In the genomic region with DNA sequence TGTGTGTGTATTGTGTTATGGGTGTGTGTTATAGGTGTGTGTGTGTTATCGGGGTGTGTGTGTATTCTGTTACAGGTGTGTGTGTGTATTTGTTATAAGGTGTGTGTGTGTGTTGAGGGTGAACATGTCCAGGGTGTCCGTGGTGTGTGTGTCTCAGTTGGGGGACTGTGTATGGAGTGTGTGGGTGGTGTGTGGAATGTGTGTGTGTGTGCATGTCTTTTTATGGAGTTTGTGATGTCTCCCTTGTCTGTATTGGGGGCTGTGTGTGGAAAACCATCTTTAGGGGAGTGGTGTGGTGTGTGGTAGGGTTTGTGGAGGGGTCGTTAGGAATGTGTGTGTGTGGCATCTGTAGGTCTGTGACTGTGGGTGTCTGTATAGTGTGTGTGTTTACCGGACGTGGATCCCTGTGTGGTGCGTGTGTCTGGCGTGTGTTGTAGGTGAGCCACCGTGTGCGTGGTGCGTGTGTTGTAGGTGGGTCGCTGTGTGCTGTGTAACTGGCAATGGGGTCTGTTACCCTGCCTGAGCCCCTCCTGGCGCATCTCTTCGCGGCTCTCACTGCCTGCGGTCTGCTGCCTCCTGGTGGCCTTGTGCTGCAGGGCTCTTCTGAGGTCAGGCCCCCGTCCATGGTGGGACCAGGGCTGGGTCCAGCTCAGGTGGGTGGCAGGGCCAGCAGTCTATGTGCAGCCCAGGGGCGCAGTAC, we compare ENCODE assay signal across 8 cellular contexts.
A peak's percentile ranks its signal among the peaks of the same experiment; 100 is the strongest.
DNase-seq lines count a peak whose midpoint lies in the region; ATAC-seq and TF ChIP-seq lines count a peak whose summit lies in the region.

No MANE protein-coding gene starts in this region.

- peak; percentile 74 for TF ChIP-seq CTCF in MM.1S (IDR thresholded peaks at IDR 0.05; ENCODE audit: low read length)
- peak; percentile 63 to 78 for TF ChIP-seq CTCF in mammary epithelial cell (conservative IDR thresholded peaks at IDR 0.05 in 1 of 2, IDR thresholded peaks at IDR 0.05 in 1 of 2; ENCODE audit: extremely low read depth in 1 of 2, insufficient read depth in 1 of 2, low read depth in 1 of 2, low read length in 2 of 2)

- intact Hi-C loops in mammary epithelial cell (cut with micrococcal nuclease): loop anchor here (1.0 to 10.0 kb wide), 2 partner anchors 79 to 155 kb away; a partner anchor contains a TSS

- peaks cover 4% of the 10 kb centered on the region; the same call in 1 of the 2 replicates for H3K36me3 ChIP-seq in MM.1S (replicated peaks; ENCODE audit: insufficient read depth, low read length)
- no peaks in the 10 kb centered on the region for H3K36me3 ChIP-seq in mammary epithelial cell (ENCODE audit: insufficient read depth, low read length)
- H3K36me3 ChIP-seq in mesendoderm (ENCODE audit: control insufficient read depth, insufficient read depth, low read length): no peaks in the 10 kb centered on the region

- H3K27me3 ChIP-seq in MM.1S (replicated peaks; ENCODE audit: insufficient read depth, low read length): no peaks in the 10 kb centered on the region
- no peaks in the 10 kb centered on the region for H3K27me3 ChIP-seq in mammary epithelial cell (ENCODE audit: insufficient read depth, low read length)
- H3K27me3 ChIP-seq in mesendoderm (ENCODE audit: insufficient read depth, low read length, poor library complexity): no peaks in the 10 kb centered on the region

- H3K18ac ChIP-seq in mesendoderm (ENCODE audit: low read length): no peak overlapping the region

- no peaks in the 10 kb centered on the region for H4K20me1 ChIP-seq in MM.1S (ENCODE audit: insufficient read depth, low read length)
- H4K20me1 ChIP-seq in mammary epithelial cell (ENCODE audit: insufficient read depth, low read length): no peaks in the 10 kb centered on the region

- H3K79me1 ChIP-seq in mesendoderm (ENCODE audit: low read length): no peaks in the 10 kb centered on the region

- H2BK120ac ChIP-seq in mesendoderm (ENCODE audit: low read depth, low read length): no peak overlapping the region

- H3K23ac ChIP-seq in mesendoderm (ENCODE audit: low read length): no peak overlapping the region

- dilution Hi-C loops in mammary epithelial cell (cut with HindIII; ENCODE audit: low sequenced_read_pairs): loop anchor here (5.0 to 10.0 kb wide), 4 partner anchors 75 to 365 kb away; no protein-coding TSS in a partner anchor

- no peaks in the 10 kb centered on the region for H3K9me2 ChIP-seq in MM.1S (replicated peaks; ENCODE audit: insufficient read depth, low read length)

- in situ Hi-C loops in mammary epithelial cell (cut with MboI; ENCODE audit: low sequenced_read_pairs in 2 of 2): loop anchor here in 1 of 2 donors (5.0 to 10.0 kb wide), 2 partner anchors 78 to 345 kb away; a partner anchor contains a TSS

- H3K79me2 ChIP-seq in MM.1S (ENCODE audit: low read length) (no peaks in the 10 kb centered on the region), mammary epithelial cell (ENCODE audit: insufficient read depth, low read length) (no peaks in the 10 kb centered on the region), mesendoderm (ENCODE audit: control insufficient read depth, insufficient read depth, low read length) (no peaks in the 10 kb centered on the region)

- H3K27ac ChIP-seq in MM.1S (ENCODE audit: low read length) (peak overlapping the region; percentile 15; the same call in 1 of the 2 replicates), mammary epithelial cell (ENCODE audit: insufficient read depth, low read depth, low read length) (no peak overlapping the region), mesendoderm (ENCODE audit: low read depth, low read length) (no peak overlapping the region)

- no peak for ATAC-seq in esophagus mucosa

- no peaks in the 10 kb centered on the region for H3F3A ChIP-seq in MM.1S (ENCODE audit: insufficient read depth, low read length)

- 75% methylated on average over 17 of the region's 17 CpGs for WGBS in mammary epithelial cell (ENCODE audit: low coverage, missing lambda C conversion rate)
- 100% methylated on average over 1 of the region's 17 CpGs for WGBS in mesendoderm (ENCODE audit: extremely low coverage, insufficient coverage, low lambda C conversion rate)

- H3K56ac ChIP-seq in mesendoderm (ENCODE audit: low read length): no peak overlapping the region

- H3K9ac ChIP-seq in MM.1S (ENCODE audit: low read length) (no peak overlapping the region), mammary epithelial cell (ENCODE audit: insufficient read depth, low read length) (no peak overlapping the region), mesendoderm (ENCODE audit: low read length) (no peak overlapping the region)

- H2BK15ac ChIP-seq in mesendoderm (replicated peaks; ENCODE audit: low read depth): no peak overlapping the region

- no peaks in the 10 kb centered on the region for H3K9me3 ChIP-seq in MM.1S (replicated peaks; ENCODE audit: insufficient read depth, low read length)
- H3K9me3 ChIP-seq in mammary epithelial cell (replicated peaks; ENCODE audit: insufficient read depth, low read length): no peaks in the 10 kb centered on the region

- H2AFZ ChIP-seq in MM.1S (ENCODE audit: low read length) (no peak overlapping the region), mammary epithelial cell (ENCODE audit: low read depth, low read length) (no peak overlapping the region)

- H2AK5ac ChIP-seq in mesendoderm (ENCODE audit: low read length): no peak overlapping the region

- H3K4me3 ChIP-seq in MM.1S (ENCODE audit: low read length): no peak overlapping the region
- no peak overlapping the region for H3K4me3 ChIP-seq in mammary epithelial cell (replicated peaks in 1 of 3; ENCODE audit: insufficient read depth in 1 of 3, low read depth in 2 of 3, low read length in 3 of 3)
- H3K4me3 ChIP-seq in mesendoderm (ENCODE audit: low read length): no peak overlapping the region

- H3K4me1 ChIP-seq in MM.1S (ENCODE audit: low read length): peaks cover 18% of the 10 kb centered on the region
- no peaks in the 10 kb centered on the region for H3K4me1 ChIP-seq in mammary epithelial cell (ENCODE audit: insufficient read depth, low read length)
- peaks cover 6% of the 10 kb centered on the region for H3K4me1 ChIP-seq in mesendoderm (ENCODE audit: control insufficient read depth, low read depth, low read length)

- no peak overlapping the region for H3K4ac ChIP-seq in mesendoderm (ENCODE audit: low read depth, low read length)

- CTCF ChIA-PET in mammary epithelial cell (lab: Charles Lee; ENCODE audit: low non-redundant PET): no interaction called here

- H3K4me2 ChIP-seq in MM.1S (ENCODE audit: low read depth, low read length) (no peak overlapping the region), mammary epithelial cell (ENCODE audit: insufficient read depth, low read depth, low read length) (no peak overlapping the region), mesendoderm (ENCODE audit: low read length) (no peak overlapping the region)

- no peak overlapping the region for H4K8ac ChIP-seq in mesendoderm (ENCODE audit: low read depth, low read length)

- BruUV-seq in mammary epithelial cell (replicated peaks; lab: Mats Ljungman, UMichigan): no TSS peak

- H2BK5ac ChIP-seq in mesendoderm (ENCODE audit: low read length): no peak overlapping the region

- H4K5ac ChIP-seq in mesendoderm (ENCODE audit: low read length): no peak overlapping the region

- DNase-seq in Daoy (ENCODE audit: low read depth): peak; percentile 36
- no peak for DNase-seq in MM.1S
- DNase-seq in mammary epithelial cell: no peak
- peak; percentile 52 for DNase-seq in mesendoderm
- no peak for DNase-seq in SIG-M5 treated with dmso at 0.1 percent for 504 hours (lab: John Stamatoyannopoulos, UW; ENCODE audit: unreplicated experiment)
- DNase-seq in NOMO-1 (lab: John Stamatoyannopoulos, UW; ENCODE audit: unreplicated experiment in 2 of 2): no peak
- DNase-seq in retina: no peak

Comparison
In these comparisons a context has a peak if more than half of its experiments do, and no peak if none do; other contexts are left out.
1. DNase-seq: peak in Daoy (single experiment) and mesendoderm (single experiment); none in MM.1S (single experiment), mammary epithelial cell (single experiment), SIG-M5 treated with dmso at 0.1 percent for 504 hours (single experiment), NOMO-1 (0 of 2) and retina (single experiment).